21 cellular contexts compared by ENCODE assay signal in genomic region chr6:18142591-18142861, GRCh38. TPM values are rescaled to one million over a fixed set of nuclear protein-coding genes. Genes with fewer than 3 reads are reported as not detected.
"Had no signal": no experiment of that assay in that cellular context is flagged by ENCODE, and none has a peak within 500 bp of the region (broad histone marks: within the 10 kb centered on the region; RNA-seq: fewer than 3 reads in every experiment).

No MANE protein-coding gene starts in this region.

- DNase-seq: activated CD4-positive, alpha-beta T cell treated with anti-CD3 and anti-CD28 coated beads for 4 hours; activated CD4-positive, alpha-beta T cell treated with anti-CD3 and anti-CD28 coated beads, Interleukin-2, amount 50 U/mL, for 4 hours; activated naive CD4-positive, alpha-beta T cell; activated T-cell treated with anti-CD3 and anti-CD28 coated beads for 4 hours; activated T-cell treated with anti-CD3 and anti-CD28 coated beads, Interleukin-2, amount 50 U/mL, for 72 hours; central memory CD4-positive, alpha-beta T cell; head of caudate nucleus; hippocampal formation; immature natural killer cell; kidney; midbrain; naive thymus-derived CD8-positive, alpha-beta T cell; occipital lobe; stimulated activated CD4-positive, alpha-beta T cell treated with anti-CD3 and anti-CD28 coated beads, Interleukin-1b, Interleukin-23, amount 100 ng/mL, for 48 hours; stimulated activated CD4-positive, alpha-beta T cell treated with anti-CD3 and anti-CD28 coated beads, Interleukin-4, amount 100 ng/mL, for 4 hours; stimulated activated CD8-positive, alpha-beta memory T cell treated with anti-CD3 and anti-CD28 coated beads, Interleukin-4, amount 100 ng/mL, for 48 hours; stomach had no signal

- H3K27me3 Mint-ChIP-seq: naive thymus-derived CD8-positive, alpha-beta T cell; stimulated activated memory B cell treated with anti-CD40 and anti-IgM and Interleukin-4, amounts not matched to agents 10 μg/mL and 1 μg/mL and 100 μg/mL, for 72 hours had no signal

- H3K4me1 Mint-ChIP-seq: immature natural killer cell; stimulated activated memory B cell treated with anti-CD40 and anti-IgM and Interleukin-4, amounts not matched to agents 10 μg/mL and 1 μg/mL and 100 μg/mL, for 72 hours had no signal

- H3K27ac Mint-ChIP-seq: activated T-cell treated with anti-CD3 and anti-CD28 coated beads, Interleukin-2, amount 50 U/mL, for 72 hours; naive thymus-derived CD8-positive, alpha-beta T cell; neural progenitor cell; stimulated activated memory B cell treated with anti-CD40 and anti-IgM and Interleukin-4, amounts not matched to agents 10 μg/mL and 1 μg/mL and 100 μg/mL, for 72 hours had no signal

- H3K9me3 Mint-ChIP-seq: activated naive CD4-positive, alpha-beta T cell treated with anti-CD3 and anti-CD28 coated beads, Interleukin-2, amount 50 U/mL, for 72 hours; activated T-cell treated with anti-CD3 and anti-CD28 coated beads, Interleukin-2, amount 50 U/mL, for 72 hours; immature natural killer cell; naive thymus-derived CD8-positive, alpha-beta T cell; neural progenitor cell; stimulated activated memory B cell treated with anti-CD40 and anti-IgM and Interleukin-4, amounts not matched to agents 10 μg/mL and 1 μg/mL and 100 μg/mL, for 72 hours had no signal

- ATAC-seq: activated naive CD4-positive, alpha-beta T cell treated with anti-CD3 and anti-CD28 coated beads, Interleukin-2, amount 50 U/mL, for 72 hours; activated T-cell treated with anti-CD3 and anti-CD28 coated beads, Interleukin-2, amount 50 U/mL, for 72 hours; esophagus mucosa; naive thymus-derived CD8-positive, alpha-beta T cell; stimulated activated memory B cell treated with anti-CD40 and anti-IgM and Interleukin-4, amounts not matched to agents 10 μg/mL and 1 μg/mL and 100 μg/mL, for 72 hours had no signal

- H3K4me3 Mint-ChIP-seq: activated T-cell treated with anti-CD3 and anti-CD28 coated beads, Interleukin-2, amount 50 U/mL, for 72 hours; immature natural killer cell; naive thymus-derived CD8-positive, alpha-beta T cell; neural progenitor cell; stimulated activated memory B cell treated with anti-CD40 and anti-IgM and Interleukin-4, amounts not matched to agents 10 μg/mL and 1 μg/mL and 100 μg/mL, for 72 hours had no signal

RNA-seq across cellular contexts. Expression of gene NHLRC1, which starts 20.0 kb away (rescaled TPM):
- total RNA-seq: activated naive CD4-positive, alpha-beta T cell treated with anti-CD3 and anti-CD28 coated beads, Interleukin-2, amount 50 U/mL, for 72 hours had no signal
